ENCODE assay signal across 9 cellular contexts in the genomic region with DNA sequence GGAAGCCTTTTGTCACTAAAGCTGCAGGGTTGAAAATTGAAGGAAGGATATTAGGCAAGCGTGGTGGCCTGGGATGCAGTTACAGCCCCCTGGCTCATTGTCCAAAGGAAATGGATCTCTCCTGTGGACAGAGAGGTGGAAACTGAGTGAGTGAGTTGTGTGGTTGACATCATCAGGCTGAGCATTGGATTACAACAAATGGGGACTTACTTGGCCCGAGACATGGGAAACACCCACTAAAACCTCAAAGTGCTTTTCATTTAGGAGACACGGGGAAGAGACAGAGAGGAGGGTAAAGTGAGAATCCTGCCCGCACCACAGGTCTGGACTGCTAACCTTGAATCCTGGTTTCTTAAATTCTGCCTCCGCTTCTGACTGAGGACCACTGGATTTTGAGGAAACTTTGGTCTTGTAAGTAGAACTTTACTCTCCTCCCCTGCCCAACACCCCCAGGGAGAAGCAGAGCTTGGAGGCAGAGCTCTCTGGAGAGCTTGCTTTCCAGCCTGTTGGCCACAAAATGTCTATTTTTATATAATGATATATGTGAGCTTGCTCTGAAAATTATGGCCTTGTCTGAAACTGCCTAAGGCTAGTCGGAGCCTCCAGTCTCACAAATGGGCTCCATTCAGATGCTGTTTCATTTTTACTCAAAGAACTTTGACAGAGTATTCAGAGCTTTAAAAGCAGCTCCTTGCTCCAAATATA. TPM values are rescaled to one million over a fixed set of nuclear protein-coding genes. Genes with fewer than 3 reads are reported as not detected.
DNase-seq lines count a peak whose midpoint lies in the region; ATAC-seq and TF ChIP-seq lines count a peak whose summit lies in the region.
"Had no signal": no experiment of that assay in that cellular context is flagged by ENCODE, and none has a peak within 500 bp of the region (broad histone marks: within the 10 kb centered on the region; RNA-seq: fewer than 3 reads in every experiment).

A gene (plus strand): TSS at position 259 of the 705 bp plus-strand sequence. CDS start 31,978 bp downstream, outside the sequence.

- DNase-seq in A172 (ENCODE audit: low spot score) (peak; percentile 84), MV-4-11 (lab: John Stamatoyannopoulos, UW) (peak; percentile 45), dermis microvascular lymphatic vessel endothelial cell (ENCODE audit: low read depth in 2 of 2) (peak; percentile 98), mesothelial cell of epicardium (ENCODE audit: low spot score in 2 of 2, unreplicated experiment in 2 of 2) (no peak), hypothalamus (lab: John Stamatoyannopoulos, UW) (no peak)
- DNase-seq in activated CD4-positive, alpha-beta T cell treated with anti-CD3 and anti-CD28 coated beads for 36 hours = no peak
- DNase-seq: activated naive CD8-positive, alpha-beta T cell treated with anti-CD3 and anti-CD28 coated beads, Interleukin-2, amount 10 ng/mL, durations not matched to agents 7 days and 5 days had no signal

- H3K9me3 Mint-ChIP-seq in mesothelial cell of epicardium = peaks cover 4% of the 10 kb centered on the region
- H3K9me3 Mint-ChIP-seq in activated CD4-positive, alpha-beta T cell treated with anti-CD3 and anti-CD28 coated beads for 36 hours (ENCODE audit: low read depth) = no peaks in the 10 kb centered on the region
- H3K9me3 Mint-ChIP-seq: activated naive CD8-positive, alpha-beta T cell treated with anti-CD3 and anti-CD28 coated beads, Interleukin-2, amount 10 ng/mL, durations not matched to agents 7 days and 5 days had no signal

- no peak for TF ChIP-seq CTCF in mesothelial cell of epicardium (IDR thresholded peaks at IDR 0.05; ENCODE audit: unreplicated experiment)

- H3K27ac Mint-ChIP-seq in mesothelial cell of epicardium = peak within 1 kb of the TSS; percentile 96
- no peak within 1 kb of the TSS for H3K27ac Mint-ChIP-seq in activated CD4-positive, alpha-beta T cell treated with anti-CD3 and anti-CD28 coated beads for 36 hours
- H3K27ac Mint-ChIP-seq: activated naive CD8-positive, alpha-beta T cell treated with anti-CD3 and anti-CD28 coated beads, Interleukin-2, amount 10 ng/mL, durations not matched to agents 7 days and 5 days had no signal

- peaks cover 78% of the 10 kb centered on the region for H3K4me1 Mint-ChIP-seq in mesothelial cell of epicardium
- peaks cover 1% of the 10 kb centered on the region for H3K4me1 Mint-ChIP-seq in activated CD4-positive, alpha-beta T cell treated with anti-CD3 and anti-CD28 coated beads for 36 hours

- POLR2A ChIA-PET in activated CD4-positive, alpha-beta T cell treated with anti-CD3 and anti-CD28 coated beads for 36 hours (lab: Charles Lee) = no interaction called here

- intact Hi-C loops in activated CD4-positive, alpha-beta T cell treated with anti-CD3 and anti-CD28 coated beads for 36 hours (cut with DNase I, micrococcal nuclease) = no loop called here

- no peak for ATAC-seq in activated CD4-positive, alpha-beta T cell treated with anti-CD3 and anti-CD28 coated beads for 36 hours
- ATAC-seq in GM19035 (IDR thresholded peaks at IDR 0.05; ENCODE audit: unreplicated experiment) (no peak), HG03139 (IDR thresholded peaks at IDR 0.05; ENCODE audit: unreplicated experiment) (no peak)

- no peaks in the 10 kb centered on the region for H3K27me3 Mint-ChIP-seq in mesothelial cell of epicardium (ENCODE audit: low read depth)
- H3K27me3 Mint-ChIP-seq in activated CD4-positive, alpha-beta T cell treated with anti-CD3 and anti-CD28 coated beads for 36 hours = peaks cover 2% of the 10 kb centered on the region

- CTCF ChIA-PET in activated CD4-positive, alpha-beta T cell treated with anti-CD3 and anti-CD28 coated beads for 36 hours (lab: Charles Lee) = interaction anchor here (0.8 to 1.7 kb wide), 2 partner anchors 16 to 27 kb away, joined by 5 to 10 read pairs; no protein-coding TSS in a partner anchor

- peaks cover 3% of the 10 kb centered on the region for H3K36me3 Mint-ChIP-seq in mesothelial cell of epicardium
- H3K36me3 Mint-ChIP-seq in activated CD4-positive, alpha-beta T cell treated with anti-CD3 and anti-CD28 coated beads for 36 hours (ENCODE audit: low read depth) = no peaks in the 10 kb centered on the region
- H3K36me3 Mint-ChIP-seq: activated naive CD8-positive, alpha-beta T cell treated with anti-CD3 and anti-CD28 coated beads, Interleukin-2, amount 10 ng/mL, durations not matched to agents 7 days and 5 days had no signal

- H3K4me3 Mint-ChIP-seq in mesothelial cell of epicardium = peak within 1 kb of the TSS; percentile 64
- H3K4me3 Mint-ChIP-seq in activated CD4-positive, alpha-beta T cell treated with anti-CD3 and anti-CD28 coated beads for 36 hours = no peak within 1 kb of the TSS
- H3K4me3 Mint-ChIP-seq: activated naive CD8-positive, alpha-beta T cell treated with anti-CD3 and anti-CD28 coated beads, Interleukin-2, amount 10 ng/mL, durations not matched to agents 7 days and 5 days had no signal

RNA-seq across cellular contexts. Expression of the gene that starts here (rescaled TPM):
- 139 and 149 TPM in 2 replicates for total RNA-seq in A172 (2014; rRNA removed; shearing (Covaris generic))
- total RNA-seq in dermis microvascular lymphatic vessel endothelial cell (151 and 182 TPM in 2 replicates), mesothelial cell of epicardium (50.4 to 59.1 TPM (median 51.6 TPM) in 3 replicates)
- 1 to 10 TPM; 4.5 to 4.6 TPM for total RNA-seq in activated CD4-positive, alpha-beta T cell treated with anti-CD3 and anti-CD28 coated beads for 36 hours

Comparison
In these comparisons a context has a peak if more than half of its experiments do, and no peak if none do; other contexts are left out.
1. DNase-seq: peak in A172 (single experiment), MV-4-11 (single experiment) and dermis microvascular lymphatic vessel endothelial cell (2 of 2); none in mesothelial cell of epicardium (0 of 2), activated CD4-positive, alpha-beta T cell treated with anti-CD3 and anti-CD28 coated beads for 36 hours (single experiment) and hypothalamus (0 of 51).